8 cellular contexts compared by ENCODE assay signal in genomic region chr7:65307651-65308299, GRCh38.
DNase-seq lines count a peak whose midpoint lies in the region; ATAC-seq and TF ChIP-seq lines count a peak whose summit lies in the region.

No MANE protein-coding gene starts in this region.

- H3K9me3 Mint-ChIP-seq in activated CD4-positive, alpha-beta memory T cell treated with anti-CD3 and anti-CD28 coated beads, Interleukin-2, amount 10 ng/mL, durations not matched to agents 7 days and 5 days, result no peaks in the 10 kb centered on the region
- H3K9me3 Mint-ChIP-seq in endothelial cell (ENCODE audit: unreplicated experiment), result no peaks in the 10 kb centered on the region

- H3K27ac ChIP-seq in stomach, result no peak overlapping the region

- no peak overlapping the region for H3K4me3 ChIP-seq in AG09309 (ENCODE audit: control insufficient read depth, low read depth, low read length)
- no peak overlapping the region for H3K4me3 ChIP-seq in mucosa of descending colon
- H3K4me3 ChIP-seq in stomach, result no peak overlapping the region

- TF ChIP-seq CTCF in AG09309 (IDR thresholded peaks at IDR 0.05; ENCODE audit: control insufficient read depth, insufficient read depth, low read depth, low read length, missing control alignments), result peak; percentile 86
- TF ChIP-seq CTCF in endothelial cell (IDR thresholded peaks at IDR 0.05; ENCODE audit: unreplicated experiment), result peak; percentile 82
- TF ChIP-seq CTCF in mucosa of descending colon (IDR thresholded peaks at IDR 0.05), result peak; percentile 55
- TF ChIP-seq CTCF in stomach (IDR thresholded peaks at IDR 0.05), result peak in 5 of 7 experiments; percentile 35 to 62 (median 53)

- H3K9me3 ChIP-seq in mucosa of descending colon (no peaks in the 10 kb centered on the region), stomach (no peaks in the 10 kb centered on the region)

- ATAC-seq in GM18499 (IDR thresholded peaks at IDR 0.05; ENCODE audit: insufficient read depth, unreplicated experiment) (peak; percentile 54), HG03159 (IDR thresholded peaks at IDR 0.05; ENCODE audit: unreplicated experiment) (peak; percentile 83), mucosa of descending colon (peak; percentile 57)

- H3K4me1 Mint-ChIP-seq in activated CD4-positive, alpha-beta memory T cell treated with anti-CD3 and anti-CD28 coated beads, Interleukin-2, amount 10 ng/mL, durations not matched to agents 7 days and 5 days, result no peaks in the 10 kb centered on the region
- peaks cover 3% of the 10 kb centered on the region for H3K4me1 Mint-ChIP-seq in endothelial cell (ENCODE audit: unreplicated experiment)

- no peak for TF ChIP-seq POLR2A in stomach (IDR thresholded peaks at IDR 0.05)

- CTCF ChIA-PET in activated CD4-positive, alpha-beta memory T cell treated with anti-CD3 and anti-CD28 coated beads, Interleukin-2, amount 10 ng/mL, durations not matched to agents 7 days and 5 days (lab: Charles Lee), result interaction anchor here (0.6 to 3.8 kb wide), 16 partner anchors 8 to 1071 kb away, joined by 3 to 30 read pairs (median 4); partner anchors contain the start of genes ZNF138 and ZNF92

- H3K36me3 Mint-ChIP-seq in activated CD4-positive, alpha-beta memory T cell treated with anti-CD3 and anti-CD28 coated beads, Interleukin-2, amount 10 ng/mL, durations not matched to agents 7 days and 5 days (ENCODE audit: low read depth), result no peaks in the 10 kb centered on the region
- H3K36me3 Mint-ChIP-seq in endothelial cell (ENCODE audit: low read depth, unreplicated experiment), result no peaks in the 10 kb centered on the region

- H3K27ac Mint-ChIP-seq in activated CD4-positive, alpha-beta memory T cell treated with anti-CD3 and anti-CD28 coated beads, Interleukin-2, amount 10 ng/mL, durations not matched to agents 7 days and 5 days, result no peak overlapping the region
- H3K27ac Mint-ChIP-seq in endothelial cell (ENCODE audit: unreplicated experiment), result no peak overlapping the region

- no peak overlapping the region for H3K4me3 Mint-ChIP-seq in activated CD4-positive, alpha-beta memory T cell treated with anti-CD3 and anti-CD28 coated beads, Interleukin-2, amount 10 ng/mL, durations not matched to agents 7 days and 5 days
- H3K4me3 Mint-ChIP-seq in endothelial cell (ENCODE audit: unreplicated experiment), result no peak overlapping the region

- H3K36me3 ChIP-seq in mucosa of descending colon (ENCODE audit: low read depth) (no peaks in the 10 kb centered on the region), stomach (no peaks in the 10 kb centered on the region)

- POLR2A ChIA-PET in activated CD4-positive, alpha-beta memory T cell treated with anti-CD3 and anti-CD28 coated beads, Interleukin-2, amount 10 ng/mL, durations not matched to agents 7 days and 5 days (lab: Charles Lee), result interaction anchor here (1.1 kb wide), 1 partner anchor 357 kb away, joined by 3 read pairs; no protein-coding TSS in a partner anchor

- no peaks in the 10 kb centered on the region for H3K27me3 Mint-ChIP-seq in activated CD4-positive, alpha-beta memory T cell treated with anti-CD3 and anti-CD28 coated beads, Interleukin-2, amount 10 ng/mL, durations not matched to agents 7 days and 5 days
- peaks cover 2% of the 10 kb centered on the region for H3K27me3 Mint-ChIP-seq in endothelial cell (ENCODE audit: unreplicated experiment)

- intact Hi-C loops in mucosa of descending colon (cut with DNase I, micrococcal nuclease), result loop anchor here in 1 of 2 donors (5.0 kb wide), 1 partner anchor 355 kb away; no protein-coding TSS in a partner anchor
- intact Hi-C loops in stomach (cut with DNase I; ENCODE audit: low total_unique reads), result no loop called here

- DNase-seq in AG09309 (ENCODE audit: low read depth) (peak; percentile 17), NCI-H460 (ENCODE audit: extremely low read depth, low read depth) (peak; percentile 60), endothelial cell (ENCODE audit: low spot score) (peak; percentile 73), mucosa of descending colon (peak in 2 of 3 donors; percentile 24 to 30), stomach (no peak)
- DNase-seq in activated CD4-positive, alpha-beta memory T cell treated with anti-CD3 and anti-CD28 coated beads, Interleukin-2, amount 10 ng/mL, durations not matched to agents 7 days and 5 days, result peak; percentile 49

- peaks cover 0 to 4% (median 0%) of the 10 kb centered on the region in 3 donors for H3K27me3 ChIP-seq in stomach

- 41 to 45% (median 44%) methylated on average over 8 of the region's 8 CpGs for WGBS in stomach, 5 donors

- H3K4me1 ChIP-seq in mucosa of descending colon (ENCODE audit: low read depth) (no peaks in the 10 kb centered on the region), stomach (peaks cover 7 to 11% (median 8%) of the 10 kb centered on the region in 4 donors)

- no peak for TF ChIP-seq EP300 in stomach (IDR thresholded peaks at IDR 0.05)
